ENCODE assay signal across 1 cellular context in genomic region chr6:16327777-16328325, GRCh38.
TF ChIP-seq lines count a peak whose summit lies in the region.

No MANE protein-coding gene starts in this region.

TF ChIP-seq in HepG2, 621 proteins besides CTCF, POLR2A, EP300 and RAD21:
- TF ChIP-seq ZNF839 (CRISPR knock-in tag; IDR thresholded peaks at IDR 0.05; ENCODE audit: borderline replicate concordance) (0 out of 2 replicates have a peak, but pooled peaks have one; percentile 32), YEATS2 (CRISPR knock-in tag; IDR thresholded peaks at IDR 0.05; ENCODE audit: borderline replicate concordance) (no peak)
